8 cellular contexts compared by ENCODE assay signal in genomic region chr7:153193144-153193595, GRCh38.
A peak's percentile ranks its signal among the peaks of the same experiment; 100 is the strongest.
DNase-seq lines count a peak whose midpoint lies in the region; ATAC-seq and TF ChIP-seq lines count a peak whose summit lies in the region.

No MANE protein-coding gene starts in this region.

- no peaks in the 10 kb centered on the region for H3K4me1 ChIP-seq in ovary (ENCODE audit: insufficient read depth)
- H3K4me1 ChIP-seq in CD8-positive, alpha-beta T cell (ENCODE audit: insufficient read depth, low read length), result no peaks in the 10 kb centered on the region

- TF ChIP-seq EP300 in ovary (IDR thresholded peaks at IDR 0.05), result no peak

- H3K4me3 ChIP-seq in ovary, result peak overlapping the region; percentile 9
- no peak overlapping the region for H3K4me3 ChIP-seq in CD8-positive, alpha-beta T cell (ENCODE audit: low read depth, low read length)

- no peaks in the 10 kb centered on the region for H3K36me3 ChIP-seq in ovary
- H3K36me3 ChIP-seq in CD8-positive, alpha-beta T cell (ENCODE audit: insufficient read depth, low read length), result no peaks in the 10 kb centered on the region

- no peak overlapping the region for H3K27ac Mint-ChIP-seq in CD8-positive, alpha-beta T cell

- DNase-seq in Ammon's horn (ENCODE audit: low spot score) (peak; percentile 40), NCI-H1105 treated with DMSO at 0.1 percent for 48 hours (lab: John Stamatoyannopoulos, UW) (peak; percentile 32), ecto neural progenitor cell (ENCODE audit: low spot score) (peak; percentile 67), ovary (peak in 1 of 5 donors; percentile 21), NCI-H128 (lab: John Stamatoyannopoulos, UW; ENCODE audit: unreplicated experiment) (no peak)
- no peak for DNase-seq in CD8-positive, alpha-beta T cell

- 1 to 4% (median 1%) methylated on average over 12 of the region's 12 CpGs for WGBS in ovary, 3 donors

- no peaks in the 10 kb centered on the region for H3K27me3 ChIP-seq in ovary
- H3K27me3 ChIP-seq in CD8-positive, alpha-beta T cell (ENCODE audit: insufficient read depth, low read length), result no peaks in the 10 kb centered on the region

- TF ChIP-seq CTCF in ovary (IDR thresholded peaks at IDR 0.05), result no peak
- no peak for TF ChIP-seq CTCF in CD8-positive, alpha-beta T cell (IDR thresholded peaks at IDR 0.05)

- POLR2A ChIA-PET in CD8-positive, alpha-beta T cell (lab: Charles Lee), result no interaction called here

- H3K27ac ChIP-seq in ovary, result no peak overlapping the region
- no peak overlapping the region for H3K27ac ChIP-seq in CD8-positive, alpha-beta T cell (ENCODE audit: low read depth, low read length)

- peak; percentile 61 for ATAC-seq in GM18909 (IDR thresholded peaks at IDR 0.05; ENCODE audit: poor library complexity, unreplicated experiment)
- ATAC-seq in HG03460 (IDR thresholded peaks at IDR 0.05; ENCODE audit: unreplicated experiment), result no peak
- no peak for ATAC-seq in CD8-positive, alpha-beta T cell

- intact Hi-C loops in ovary (cut with DNase I), result no loop called here
- intact Hi-C loops in CD8-positive, alpha-beta T cell (cut with DNase I, micrococcal nuclease), result no loop called here

- H3K9me3 Mint-ChIP-seq in CD8-positive, alpha-beta T cell, result no peaks in the 10 kb centered on the region

- no peak for TF ChIP-seq POLR2A in ovary (IDR thresholded peaks at IDR 0.05)

- CTCF ChIA-PET in CD8-positive, alpha-beta T cell (lab: Charles Lee), result no interaction called here

- no peaks in the 10 kb centered on the region for H3K9me3 ChIP-seq in ovary
- H3K9me3 ChIP-seq in CD8-positive, alpha-beta T cell (ENCODE audit: low read length), result no peaks in the 10 kb centered on the region

- H3K36me3 Mint-ChIP-seq in CD8-positive, alpha-beta T cell, result no peaks in the 10 kb centered on the region

- H3K4me1 Mint-ChIP-seq in CD8-positive, alpha-beta T cell (ENCODE audit: low read depth), result no peaks in the 10 kb centered on the region

- no peaks in the 10 kb centered on the region for H3K27me3 Mint-ChIP-seq in CD8-positive, alpha-beta T cell (ENCODE audit: low read depth)

- H3K4me3 Mint-ChIP-seq in CD8-positive, alpha-beta T cell, result no peak overlapping the region

Comparison
In these comparisons a context has a peak if more than half of its experiments do, and no peak if none do; other contexts are left out.
1. DNase-seq: peak in Ammon's horn (single experiment), NCI-H1105 treated with DMSO at 0.1 percent for 48 hours (single experiment) and ecto neural progenitor cell (single experiment); none in CD8-positive, alpha-beta T cell (0 of 7) and NCI-H128 (single experiment).